14 cellular contexts compared by ENCODE assay signal in genomic region chr12:68813242-68813593, GRCh38. TPM values are rescaled to one million over a fixed set of nuclear protein-coding genes. Genes with fewer than 3 reads are reported as not detected.
DNase-seq lines count a peak whose midpoint lies in the region; ATAC-seq and TF ChIP-seq lines count a peak whose summit lies in the region.
"Had no signal": no experiment of that assay in that cellular context is flagged by ENCODE, and none has a peak within 500 bp of the region (broad histone marks: within the 10 kb centered on the region; RNA-seq: fewer than 3 reads in every experiment).

No MANE protein-coding gene starts in this region.

- 66 to 73% (median 69%) methylated on average over 2 of the region's 2 CpGs for WGBS in stomach, 5 donors

- H3K4me1 Mint-ChIP-seq in T-cell = peaks cover 50 to 57% (median 52%) of the 10 kb centered on the region in 3 donors
- peaks cover 19% of the 10 kb centered on the region for H3K4me1 Mint-ChIP-seq in type B pancreatic cell (ENCODE audit: unreplicated experiment)

- H3K4me3 ChIP-seq in cardiac muscle cell (no peak overlapping the region), foreskin fibroblast (ENCODE audit: low read depth in 1 of 2, low read length in 2 of 2) (peak overlapping the region; percentile 37 to 39), stomach (peak overlapping the region in 1 of 4 donors; percentile 11)
- H3K4me3 ChIP-seq: body of pancreas, PC-9 had no signal

- H3K27ac Mint-ChIP-seq in T-cell (peak overlapping the region; percentile 36 to 69), type B pancreatic cell (peak overlapping the region; percentile 81)
- H3K27ac Mint-ChIP-seq: T-helper 17 cell had no signal

- H3K27me3 Mint-ChIP-seq in T-cell (no peaks in the 10 kb centered on the region), type B pancreatic cell (no peaks in the 10 kb centered on the region)
- H3K27me3 Mint-ChIP-seq: T-helper 17 cell had no signal

- CTCF ChIA-PET in T-cell (lab: Charles Lee) = interaction anchor here (0.6 to 1.8 kb wide), 5 partner anchors 16 to 1449 kb away, joined by 3 to 10 read pairs (median 5); no protein-coding TSS in a partner anchor

- H3K36me3 Mint-ChIP-seq in T-cell = peaks cover 41% of the 10 kb centered on the region
- H3K36me3 Mint-ChIP-seq in type B pancreatic cell = peaks cover 40% of the 10 kb centered on the region

- no peak for TF ChIP-seq EP300 in stomach (IDR thresholded peaks at IDR 0.05)

- peaks cover 6% of the 10 kb centered on the region for H3K4me1 ChIP-seq in cardiac muscle cell (ENCODE audit: low read depth)
- H3K4me1 ChIP-seq in stomach = peaks cover 26 to 80% (median 48%) of the 10 kb centered on the region in 4 donors

- no peaks in the 10 kb centered on the region for H3K9me3 ChIP-seq in cardiac muscle cell (ENCODE audit: low read depth)
- H3K9me3 ChIP-seq in stomach = no peaks in the 10 kb centered on the region
- H3K9me3 ChIP-seq: body of pancreas had no signal

- TF ChIP-seq CTCF in cardiac muscle cell (IDR thresholded peaks at IDR 0.05; ENCODE audit: low read depth, low read length) (no peak), foreskin fibroblast (IDR thresholded peaks at IDR 0.05; ENCODE audit: low read depth, low read length) (no peak), type B pancreatic cell (conservative IDR thresholded peaks at IDR 0.05) (no peak), stomach (IDR thresholded peaks at IDR 0.05) (no peak)

- ATAC-seq in left cardiac atrium (no peak), T-cell (replicated peaks in 1 of 4) (no peak), HG03442 (IDR thresholded peaks at IDR 0.05; ENCODE audit: unreplicated experiment) (no peak)
- ATAC-seq: body of pancreas, T-helper 17 cell had no signal

- no peaks in the 10 kb centered on the region for H3K27me3 ChIP-seq in cardiac muscle cell
- H3K27me3 ChIP-seq in stomach = no peaks in the 10 kb centered on the region
- H3K27me3 ChIP-seq: body of pancreas had no signal

- no peak for TF ChIP-seq POLR2A in stomach (IDR thresholded peaks at IDR 0.05)

- no peaks in the 10 kb centered on the region for H3K9me3 Mint-ChIP-seq in T-cell
- H3K9me3 Mint-ChIP-seq in type B pancreatic cell = no peaks in the 10 kb centered on the region

- peak overlapping the region; percentile 7 for H3K27ac ChIP-seq in cardiac muscle cell
- no peak overlapping the region for H3K27ac ChIP-seq in stomach
- H3K27ac ChIP-seq: body of pancreas, PC-9 had no signal

- no peak overlapping the region for H3K4me3 Mint-ChIP-seq in T-cell
- H3K4me3 Mint-ChIP-seq in type B pancreatic cell = peak overlapping the region; percentile 80
- H3K4me3 Mint-ChIP-seq: T-helper 17 cell had no signal

- H3K36me3 ChIP-seq in cardiac muscle cell (peaks cover 53% of the 10 kb centered on the region), stomach (peaks cover 36 to 81% (median 79%) of the 10 kb centered on the region in 4 donors)

- DNase-seq in cardiac muscle cell (ENCODE audit: low read depth in 1 of 2, low spot score in 1 of 2) = no peak
- DNase-seq in left cardiac atrium = no peak
- no peak for DNase-seq in T-cell
- DNase-seq in foreskin fibroblast = no peak
- no peak for DNase-seq in type B pancreatic cell (ENCODE audit: extremely low spot score, unreplicated experiment)
- DNase-seq in stomach = no peak
- DNase-seq in NCI-H1092 treated with DMSO at 0.1 percent for 48 hours (lab: John Stamatoyannopoulos, UW) = no peak
- DNase-seq: body of pancreas; GF-D8; midbrain; PC-9; stimulated activated CD4-positive, alpha-beta T cell treated with anti-CD3 and anti-CD28 coated beads, Interleukin-4, amount 100 ng/mL, for 4 hours; T-helper 17 cell had no signal

- intact Hi-C loops in left cardiac atrium (cut with DNase I) = no loop called here
- intact Hi-C loops in stomach (cut with DNase I; ENCODE audit: low total_unique reads) = no loop called here

- POLR2A ChIA-PET in T-cell (lab: Charles Lee) = interaction anchor here (0.5 to 1.0 kb wide), 5 partner anchors 11 to 461 kb away, joined by 3 to 5 read pairs (median 4); no protein-coding TSS in a partner anchor

RNA-seq across cellular contexts. Expression of gene MDM2, which starts 5.2 kb away (rescaled TPM):
- total RNA-seq in cardiac muscle cell (58.3 and 70.3 TPM in 2 replicates), left cardiac atrium (10 to 100 TPM; 42.4 to 59.8 TPM), T-cell (10 to 100 TPM; 75.3 to 96.6 (median 84.4) TPM), type B pancreatic cell (ENCODE audit: low replicate concordance) (162 and 299 TPM in 2 replicates), stomach (100 to 1,000 TPM in 3 of 5 donors, 10 to 100 TPM in 2; 42.4 to 151 (median 132) TPM)
- polyA plus RNA-seq in cardiac muscle cell (23.7 and 37.3 TPM in 2 replicates), stomach (10 to 100 TPM; 16.8 to 74.4 (median 23.8) TPM)
